Comparison of ENCODE assay signal across 15 cellular contexts in the genomic region with DNA sequence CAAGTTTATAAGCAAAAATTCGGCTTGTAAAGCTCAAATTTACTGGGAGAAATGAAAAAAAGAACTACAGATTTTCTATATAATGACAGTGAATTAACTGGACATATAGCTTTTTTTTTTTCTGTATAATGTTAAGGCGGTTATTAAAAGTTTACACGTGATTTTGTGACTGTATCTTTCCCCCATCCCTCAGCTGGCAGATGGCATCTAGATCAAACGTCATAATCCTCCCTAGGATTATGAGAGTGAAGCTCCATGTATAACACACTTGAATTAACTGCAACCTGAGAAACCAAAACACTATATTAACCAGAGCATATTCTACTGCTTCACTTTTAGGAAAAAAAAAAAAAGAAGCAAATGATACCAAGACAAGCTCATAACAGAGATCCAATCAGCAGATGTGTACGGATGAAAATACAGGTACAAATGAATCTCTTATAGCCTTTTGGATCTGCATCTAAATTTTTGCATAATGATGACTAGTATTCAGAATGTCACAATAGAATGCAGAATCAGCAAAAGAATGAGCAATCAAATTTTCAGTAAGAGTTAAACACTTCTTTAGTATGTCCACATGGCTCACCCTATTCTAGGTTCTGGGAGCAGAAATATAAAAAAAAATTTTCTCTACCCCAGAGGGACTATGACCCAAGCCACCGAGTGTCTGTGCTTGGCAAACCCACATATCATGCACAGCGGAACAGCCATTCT. TPM values are rescaled to one million over a fixed set of nuclear protein-coding genes. Genes with fewer than 3 reads are reported as not detected.
DNase-seq lines count a peak whose midpoint lies in the region; ATAC-seq and TF ChIP-seq lines count a peak whose summit lies in the region.
"Had no signal": no experiment of that assay in that cellular context is flagged by ENCODE, and none has a peak within 500 bp of the region (broad histone marks: within the 10 kb centered on the region; RNA-seq: fewer than 3 reads in every experiment).

No MANE protein-coding gene starts in this region.

- H3K4me3 ChIP-seq in GM23338: no peak overlapping the region
- H3K4me3 ChIP-seq: HAP-1 had no signal

- no peaks in the 10 kb centered on the region for H3K4me1 ChIP-seq in GM23338 (ENCODE audit: insufficient read depth)
- H3K4me1 ChIP-seq: HAP-1 had no signal

- no peaks in the 10 kb centered on the region for H3F3A ChIP-seq in GM23338 (replicated peaks; ENCODE audit: low read depth)

- peaks cover 8% of the 10 kb centered on the region; the same call in 1 of the 2 replicates for H3K9me2 ChIP-seq in GM23338 (ENCODE audit: insufficient read depth)

- H3K9me3 Mint-ChIP-seq in GM23338: peaks cover 10% of the 10 kb centered on the region

- H4K20me1 ChIP-seq in GM23338 (replicated peaks; ENCODE audit: insufficient read depth): no peaks in the 10 kb centered on the region

- no peaks in the 10 kb centered on the region for H3K27me3 Mint-ChIP-seq in GM23338 (ENCODE audit: insufficient read depth, low read depth, poor library complexity)

- H3K4me1 Mint-ChIP-seq in GM23338: no peaks in the 10 kb centered on the region
- H3K4me1 Mint-ChIP-seq: CD14-positive monocyte had no signal

- no peak for ATAC-seq in GM23338
- ATAC-seq: CD8-positive, alpha-beta T cell had no signal

- no peaks in the 10 kb centered on the region for H3K27me3 ChIP-seq in GM23338 (ENCODE audit: insufficient read depth)

- no peak for TF ChIP-seq CTCF in GM23338 (conservative IDR thresholded peaks at IDR 0.05; ENCODE audit: low read depth in 2 of 2)

- no peak overlapping the region for H3K27ac Mint-ChIP-seq in GM23338
- H3K27ac Mint-ChIP-seq: CD14-positive monocyte; CD8-positive, alpha-beta T cell had no signal

- H3K4me3 Mint-ChIP-seq in GM23338: no peak overlapping the region
- H3K4me3 Mint-ChIP-seq: CD14-positive monocyte; CD8-positive, alpha-beta T cell had no signal

- no peaks in the 10 kb centered on the region for H3K36me3 Mint-ChIP-seq in GM23338 (ENCODE audit: low read depth)
- H3K36me3 Mint-ChIP-seq: CD14-positive monocyte; CD8-positive, alpha-beta T cell had no signal

- no peak overlapping the region for H3K4me2 ChIP-seq in GM23338

- no peaks in the 10 kb centered on the region for H3K79me2 ChIP-seq in GM23338 (replicated peaks; ENCODE audit: insufficient read depth)

- H3K27ac ChIP-seq in GM23338 (ENCODE audit: low read depth) (no peak overlapping the region), substantia nigra (ENCODE audit: low read depth, low read length, poor library complexity, severe bottlenecking) (peak overlapping the region; percentile 43)

- peak overlapping the region; percentile 52; the same call in 1 of the 2 replicates for H2AFZ ChIP-seq in GM23338

- peak; percentile 67 for DNase-seq in D341Med (ENCODE audit: low spot score)
- DNase-seq in GM23338 (ENCODE audit: low spot score): no peak
- peak; percentile 80 for DNase-seq in NCI-H82 treated with DMSO at 0.1 percent for 48 hours (lab: John Stamatoyannopoulos, UW; ENCODE audit: unreplicated experiment)
- DNase-seq in substantia nigra (lab: John Stamatoyannopoulos, UW): no peak
- DNase-seq in NCI-H226: no peak
- DNase-seq in activated effector memory CD4-positive, alpha-beta T cell treated with anti-CD3 and anti-CD28 coated beads, Interleukin-2, amount 50 U/mL, for 16 hours: no peak
- DNase-seq in NCI-H1105 (lab: John Stamatoyannopoulos, UW): no peak
- DNase-seq: CD8-positive, alpha-beta T cell; COR-L47; DMS53; GF-D8 had no signal

- no peaks in the 10 kb centered on the region for H3K36me3 ChIP-seq in GM23338 (ENCODE audit: insufficient read depth)
- H3K36me3 ChIP-seq: HAP-1 had no signal

TF ChIP-seq in GM23338, 12 proteins besides CTCF, POLR2A, EP300 and RAD21:
- TF ChIP-seq, protein P1, sequence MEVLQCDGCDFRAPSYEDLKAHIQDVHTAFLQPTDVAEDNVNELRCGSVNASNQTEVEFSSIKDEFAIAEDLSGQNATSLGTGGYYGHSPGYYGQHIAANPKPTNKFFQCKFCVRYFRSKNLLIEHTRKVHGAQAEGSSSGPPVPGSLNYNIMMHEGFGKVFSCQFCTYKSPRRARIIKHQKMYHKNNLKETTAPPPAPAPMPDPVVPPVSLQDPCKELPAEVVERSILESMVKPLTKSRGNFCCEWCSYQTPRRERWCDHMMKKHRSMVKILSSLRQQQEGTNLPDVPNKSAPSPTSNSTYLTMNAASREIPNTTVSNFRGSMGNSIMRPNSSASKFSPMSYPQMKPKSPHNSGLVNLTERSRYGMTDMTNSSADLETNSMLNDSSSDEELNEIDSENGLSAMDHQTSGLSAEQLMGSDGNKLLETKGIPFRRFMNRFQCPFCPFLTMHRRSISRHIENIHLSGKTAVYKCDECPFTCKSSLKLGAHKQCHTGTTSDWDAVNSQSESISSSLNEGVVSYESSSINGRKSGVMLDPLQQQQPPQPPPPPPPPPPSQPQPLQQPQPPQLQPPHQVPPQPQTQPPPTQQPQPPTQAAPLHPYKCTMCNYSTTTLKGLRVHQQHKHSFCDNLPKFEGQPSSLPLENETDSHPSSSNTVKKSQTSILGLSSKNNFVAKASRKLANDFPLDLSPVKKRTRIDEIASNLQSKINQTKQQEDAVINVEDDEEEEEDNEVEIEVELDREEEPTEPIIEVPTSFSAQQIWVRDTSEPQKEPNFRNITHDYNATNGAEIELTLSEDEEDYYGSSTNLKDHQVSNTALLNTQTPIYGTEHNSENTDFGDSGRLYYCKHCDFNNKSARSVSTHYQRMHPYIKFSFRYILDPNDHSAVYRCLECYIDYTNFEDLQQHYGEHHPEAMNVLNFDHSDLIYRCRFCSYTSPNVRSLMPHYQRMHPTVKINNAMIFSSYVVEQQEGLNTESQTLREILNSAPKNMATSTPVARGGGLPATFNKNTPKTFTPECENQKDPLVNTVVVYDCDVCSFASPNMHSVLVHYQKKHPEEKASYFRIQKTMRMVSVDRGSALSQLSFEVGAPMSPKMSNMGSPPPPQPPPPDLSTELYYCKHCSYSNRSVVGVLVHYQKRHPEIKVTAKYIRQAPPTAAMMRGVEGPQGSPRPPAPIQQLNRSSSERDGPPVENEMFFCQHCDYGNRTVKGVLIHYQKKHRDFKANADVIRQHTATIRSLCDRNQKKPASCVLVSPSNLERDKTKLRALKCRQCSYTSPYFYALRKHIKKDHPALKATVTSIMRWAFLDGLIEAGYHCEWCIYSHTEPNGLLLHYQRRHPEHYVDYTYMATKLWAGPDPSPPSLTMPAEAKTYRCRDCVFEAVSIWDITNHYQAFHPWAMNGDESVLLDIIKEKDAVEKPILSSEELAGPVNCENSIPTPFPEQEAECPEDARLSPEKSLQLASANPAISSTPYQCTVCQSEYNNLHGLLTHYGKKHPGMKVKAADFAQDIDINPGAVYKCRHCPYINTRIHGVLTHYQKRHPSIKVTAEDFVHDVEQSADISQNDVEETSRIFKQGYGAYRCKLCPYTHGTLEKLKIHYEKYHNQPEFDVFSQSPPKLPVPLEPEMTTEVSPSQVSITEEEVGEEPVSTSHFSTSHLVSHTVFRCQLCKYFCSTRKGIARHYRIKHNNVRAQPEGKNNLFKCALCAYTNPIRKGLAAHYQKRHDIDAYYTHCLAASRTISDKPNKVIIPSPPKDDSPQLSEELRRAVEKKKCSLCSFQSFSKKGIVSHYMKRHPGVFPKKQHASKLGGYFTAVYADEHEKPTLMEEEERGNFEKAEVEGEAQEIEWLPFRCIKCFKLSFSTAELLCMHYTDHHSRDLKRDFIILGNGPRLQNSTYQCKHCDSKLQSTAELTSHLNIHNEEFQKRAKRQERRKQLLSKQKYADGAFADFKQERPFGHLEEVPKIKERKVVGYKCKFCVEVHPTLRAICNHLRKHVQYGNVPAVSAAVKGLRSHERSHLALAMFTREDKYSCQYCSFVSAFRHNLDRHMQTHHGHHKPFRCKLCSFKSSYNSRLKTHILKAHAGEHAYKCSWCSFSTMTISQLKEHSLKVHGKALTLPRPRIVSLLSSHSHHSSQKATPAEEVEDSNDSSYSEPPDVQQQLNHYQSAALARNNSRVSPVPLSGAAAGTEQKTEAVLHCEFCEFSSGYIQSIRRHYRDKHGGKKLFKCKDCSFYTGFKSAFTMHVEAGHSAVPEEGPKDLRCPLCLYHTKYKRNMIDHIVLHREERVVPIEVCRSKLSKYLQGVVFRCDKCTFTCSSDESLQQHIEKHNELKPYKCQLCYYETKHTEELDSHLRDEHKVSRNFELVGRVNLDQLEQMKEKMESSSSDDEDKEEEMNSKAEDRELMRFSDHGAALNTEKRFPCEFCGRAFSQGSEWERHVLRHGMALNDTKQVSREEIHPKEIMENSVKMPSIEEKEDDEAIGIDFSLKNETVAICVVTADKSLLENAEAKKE (CRISPR knock-in tag; IDR thresholded peaks at IDR 0.05): no peak
- no peak for TF ChIP-seq EZH2 (IDR thresholded peaks at IDR 0.05; ENCODE audit: low read depth, unreplicated experiment)
- TF ChIP-seq ZNF114 (CRISPR knock-in tag; IDR thresholded peaks at IDR 0.05): no peak
- TF ChIP-seq ZNF331 (CRISPR knock-in tag; IDR thresholded peaks at IDR 0.05; ENCODE audit: low read depth): no peak

RNA-seq across cellular contexts. Expression of a gene that starts 12.4 kb away (rescaled TPM):
- not detected in 2 replicates for total RNA-seq in GM23338 (2014; rRNA removed; shearing (Covaris generic))
- polyA plus RNA-seq in GM23338 (2016; fragmentation: Nextera tagmentation; extraction: Ambion mirVana): not detected in 2 replicates
- total RNA-seq: CD8-positive, alpha-beta T cell; HT1080 had no signal
- polyA plus RNA-seq: BJ, CD14-positive monocyte had no signal

Comparison
In these comparisons a context has a peak if more than half of its experiments do, and no peak if none do; other contexts are left out.
1. DNase-seq: peak in D341Med (single experiment) and NCI-H82 treated with DMSO at 0.1 percent for 48 hours (single experiment); none in GM23338 (single experiment), substantia nigra (0 of 49), NCI-H226 (single experiment), activated effector memory CD4-positive, alpha-beta T cell treated with anti-CD3 and anti-CD28 coated beads, Interleukin-2, amount 50 U/mL, for 16 hours (single experiment) and NCI-H1105 (single experiment).